In the genomic region with DNA sequence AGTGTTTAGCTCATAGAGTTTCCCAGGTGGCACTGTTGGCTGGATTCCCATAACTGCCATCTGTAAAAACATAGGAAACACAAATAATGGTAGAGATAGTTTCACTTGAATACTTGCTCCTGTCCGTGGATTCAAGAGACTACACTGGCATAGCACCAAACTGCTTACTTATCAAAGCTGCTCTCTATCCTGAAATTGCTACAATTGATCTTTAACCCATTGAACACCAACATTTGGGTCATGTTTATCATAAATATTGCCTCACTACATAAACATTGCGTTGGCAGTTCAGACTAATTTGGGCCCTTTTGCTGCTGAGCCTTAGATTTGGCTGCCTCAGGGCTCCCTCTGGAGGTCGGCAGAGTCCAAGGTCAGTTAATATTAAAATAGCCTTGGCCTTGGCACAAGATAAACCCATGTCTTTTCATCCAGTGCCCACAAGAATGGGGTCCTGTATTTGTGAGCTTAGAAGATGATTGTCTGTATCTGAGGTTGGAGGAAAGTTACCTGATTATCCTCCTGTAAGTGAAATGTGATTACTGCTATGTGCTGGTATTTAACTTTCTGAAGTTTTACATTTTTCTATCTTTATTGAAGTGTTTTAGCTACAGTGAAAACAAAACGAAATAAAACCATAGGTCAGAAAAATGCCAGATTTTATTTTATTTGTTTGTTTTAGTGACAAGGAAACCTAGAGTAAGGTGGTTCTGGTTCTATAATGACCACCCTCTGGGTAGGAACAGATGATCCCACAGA, we compare ENCODE assay signal across 8 cellular contexts. TPM values are rescaled to one million over a fixed set of nuclear protein-coding genes. Genes with fewer than 3 reads are reported as not detected.
A peak's percentile ranks its signal among the peaks of the same experiment; 100 is the strongest.
DNase-seq lines count a peak whose midpoint lies in the region; ATAC-seq and TF ChIP-seq lines count a peak whose summit lies in the region.

No MANE protein-coding gene starts in this region.

- H3K27ac ChIP-seq in Karpas-422 (ENCODE audit: low read length) (no peak overlapping the region), thyroid gland (peak overlapping the region in 2 of 3 donors; percentile 14 to 63)

- peak; percentile 77 for TF ChIP-seq CTCF in cardiac fibroblast (IDR thresholded peaks at IDR 0.05; ENCODE audit: low read depth, low read length)
- peak in 5 of 6 experiments; percentile 62 to 94 (median 86) for TF ChIP-seq CTCF in thyroid gland (IDR thresholded peaks at IDR 0.05)

- H3K4me3 ChIP-seq in Karpas-422 (ENCODE audit: low read length), result no peak overlapping the region
- no peak overlapping the region for H3K4me3 ChIP-seq in cardiac fibroblast (replicated peaks in 1 of 2; ENCODE audit: low read depth in 2 of 2, low read length in 2 of 2)
- no peak overlapping the region for H3K4me3 ChIP-seq in thyroid gland (replicated peaks in 1 of 3)

- H4K20me1 ChIP-seq in Karpas-422 (ENCODE audit: insufficient read depth, low read depth, low read length), result no peaks in the 10 kb centered on the region

- H3K9ac ChIP-seq in Karpas-422 (ENCODE audit: low read length), result no peak overlapping the region

- intact Hi-C loops in thyroid gland (cut with DNase I), result loop anchor here (5.0 to 10.0 kb wide), 3 partner anchors 38 to 128 kb away; a partner anchor contains a TSS

- H2AFZ ChIP-seq in Karpas-422 (ENCODE audit: low read length), result no peak overlapping the region

- peak; percentile 77 for ATAC-seq in GM19351 (IDR thresholded peaks at IDR 0.05; ENCODE audit: unreplicated experiment)

- H3K9me3 ChIP-seq in Karpas-422 (ENCODE audit: low read length), result no peaks in the 10 kb centered on the region
- no peaks in the 10 kb centered on the region for H3K9me3 ChIP-seq in thyroid gland

- H3K9me2 ChIP-seq in Karpas-422 (replicated peaks; ENCODE audit: insufficient read depth, low read length), result no peaks in the 10 kb centered on the region

- H3K27me3 ChIP-seq in Karpas-422 (ENCODE audit: low read length) (no peaks in the 10 kb centered on the region), thyroid gland (no peaks in the 10 kb centered on the region)

- DNase-seq in COR-L47 (lab: John Stamatoyannopoulos, UW) (peak; percentile 42), Karpas-422 (peak; percentile 82), OCI-M1 (lab: John Stamatoyannopoulos, UW) (peak; percentile 73), cardiac fibroblast (ENCODE audit: low read depth in 2 of 2) (peak; percentile 75 to 76), left kidney (ENCODE audit: low read depth, low spot score) (peak; percentile 57), thyroid gland (peak; percentile 61 to 70), epidermal melanocyte (ENCODE audit: insufficient read length, low spot score) (no peak)

- no peaks in the 10 kb centered on the region for H3K79me2 ChIP-seq in Karpas-422 (ENCODE audit: low read length)

- no peaks in the 10 kb centered on the region for H3K36me3 ChIP-seq in Karpas-422 (ENCODE audit: insufficient read depth, low read length)
- H3K36me3 ChIP-seq in thyroid gland, result no peaks in the 10 kb centered on the region

- no peak for TF ChIP-seq POLR2A in thyroid gland (IDR thresholded peaks at IDR 0.05)

- no peak overlapping the region for H3K4me2 ChIP-seq in Karpas-422 (ENCODE audit: low read depth, low read length, poor library complexity, severe bottlenecking)

- H3K4me1 ChIP-seq in Karpas-422 (ENCODE audit: low read length) (peaks cover 12% of the 10 kb centered on the region; the same call in 1 of the 2 replicates), thyroid gland (peaks cover 15 to 22% of the 10 kb centered on the region in 2 donors)

- 17 to 22% methylated on average over 4 of the region's 4 CpGs for WGBS in thyroid gland, 2 donors

RNA-seq across cellular contexts. Expression of a gene that starts 4.0 kb away (rescaled TPM):
- total RNA-seq in Karpas-422 (2014; rRNA removed; shearing (Covaris generic); ENCODE audit: low replicate concordance), result 0.18 and 0.22 TPM in 2 replicates
- total RNA-seq in thyroid gland, result 10 to 100 TPM in 1 of 4 donors, 1 to 10 TPM in 3; 6.5 to 15.8 (median 8.5) TPM
